32 cellular contexts compared by ENCODE assay signal in genomic region chr18:13494879-13495465, GRCh38.
DNase-seq lines count a peak whose midpoint lies in the region; ATAC-seq and TF ChIP-seq lines count a peak whose summit lies in the region.
"Had no signal": no experiment of that assay in that cellular context is flagged by ENCODE, and none has a peak within 500 bp of the region (broad histone marks: within the 10 kb centered on the region; RNA-seq: fewer than 3 reads in every experiment).

No MANE protein-coding gene starts in this region.

- no peak for DNase-seq in SK-N-SH
- no peak for DNase-seq in mesothelial cell of epicardium (ENCODE audit: low spot score in 2 of 2, unreplicated experiment in 2 of 2)
- DNase-seq in aorta: no peak
- DNase-seq in NCI-H1694 (lab: John Stamatoyannopoulos, UW): no peak
- DNase-seq in dedifferentiated amniotic fluid mesenchymal stem cell (ENCODE audit: extremely low spot score): no peak
- DNase-seq: activated CD4-positive, alpha-beta memory T cell treated with anti-CD3 and anti-CD28 coated beads, Interleukin-2, amount 10 ng/mL, durations not matched to agents 7 days and 5 days; activated CD4-positive, alpha-beta T cell treated with anti-CD3 and anti-CD28 coated beads for 1 hour; activated CD8-positive, alpha-beta memory T cell treated with anti-CD3 and anti-CD28 coated beads, Interleukin-2, amount 50 U/mL, for 48 hours; activated naive CD4-positive, alpha-beta T cell treated with anti-CD3 and anti-CD28 coated beads, Interleukin-2, amount 10 ng/mL, durations not matched to agents 7 days and 5 days; adrenal gland; Calu3; DND-41; effector memory CD4-positive, alpha-beta T cell; erythroblast; MM.1S; NCI-H2081; NCI-H2227 treated with DMSO at 0.1 percent for 48 hours; NCI-H69; Right ventricle myocardium superior had no signal

- peak overlapping the region; percentile 34 for H3K27ac Mint-ChIP-seq in dendritic cell treated with granulocyte-macrophage colony-stimulating factor and Interleukin-4, amounts not matched to agents 40 ng/mL and 50 ng/mL, for 4 days
- H3K27ac Mint-ChIP-seq in mesothelial cell of epicardium: peak overlapping the region; percentile 59
- H3K27ac Mint-ChIP-seq: activated CD4-positive, alpha-beta memory T cell treated with anti-CD3 and anti-CD28 coated beads, Interleukin-2, amount 10 ng/mL, durations not matched to agents 7 days and 5 days; activated naive CD4-positive, alpha-beta T cell treated with anti-CD3 and anti-CD28 coated beads, Interleukin-2, amount 10 ng/mL, durations not matched to agents 7 days and 5 days; activated T-helper 17 cell treated with anti-CD3 and anti-CD28 coated beads, Interleukin-2, amount 50 U/mL, for 72 hours; natural killer cell treated with Interleukin-12 subunit alpha and Interleukin-12 subunit beta and Interleukin-15 and Interleukin-18, amount 100 ng/mL, for 72 hours; stimulated activated memory B cell treated with anti-CD40 and anti-IgM and Interleukin-4, amounts not matched to agents 10 μg/mL and 1 μg/mL and 100 μg/mL, for 72 hours had no signal

- H3K9ac ChIP-seq in SK-N-SH: no peak overlapping the region
- H3K9ac ChIP-seq: KMS-11 had no signal

- peak overlapping the region; percentile 43; the same call in 1 of the 2 replicates for H2AFZ ChIP-seq in SK-N-SH (ENCODE audit: low read depth)

- no peak overlapping the region for H3K4me3 ChIP-seq in SK-N-SH (ENCODE audit: low read depth in 2 of 2, low read length in 1 of 2)
- no peak overlapping the region for H3K4me3 ChIP-seq in aorta (ENCODE audit: low read length in 2 of 2)
- H3K4me3 ChIP-seq: adrenal gland, breast epithelium, upper lobe of left lung had no signal

- peaks cover 0 to 20% of the 10 kb centered on the region in 2 experiments; a peak in 1 of 4 replicates for H3K4me1 ChIP-seq in SK-N-SH (ENCODE audit: control insufficient read depth in 1 of 2, insufficient read depth in 2 of 2, low read depth in 1 of 2, low read length in 1 of 2)
- no peaks in the 10 kb centered on the region for H3K4me1 ChIP-seq in aorta (ENCODE audit: control insufficient read depth in 1 of 2, insufficient read depth in 2 of 2, low read length in 2 of 2)
- H3K4me1 ChIP-seq: breast epithelium had no signal

- no peaks in the 10 kb centered on the region for H3K79me2 ChIP-seq in SK-N-SH (ENCODE audit: insufficient read depth)

- TF ChIP-seq RAD21 in SK-N-SH (IDR thresholded peaks at IDR 0.05; ENCODE audit: low read length): no peak

- POLR2A ChIA-PET in SK-N-SH (lab: Yijun Ruan, JAX): no interaction called here

- H3K27ac ChIP-seq in SK-N-SH (ENCODE audit: low read depth in 2 of 2, low read length in 1 of 2) (no peak overlapping the region), aorta (ENCODE audit: low read depth in 1 of 2, low read length in 2 of 2) (peak overlapping the region in 1 of 2 donors; percentile 88)
- H3K27ac ChIP-seq: 22Rv1, adrenal gland, breast epithelium, C4-2B, HL-60, KMS-11, upper lobe of left lung had no signal

- no peaks in the 10 kb centered on the region for H3K9me3 ChIP-seq in SK-N-SH
- no peaks in the 10 kb centered on the region for H3K9me3 ChIP-seq in aorta (ENCODE audit: control insufficient read depth, low read length)
- H3K9me3 ChIP-seq: adrenal gland had no signal

- no peaks in the 10 kb centered on the region for H3K27me3 Mint-ChIP-seq in dendritic cell treated with granulocyte-macrophage colony-stimulating factor and Interleukin-4, amounts not matched to agents 40 ng/mL and 50 ng/mL, for 4 days
- peaks cover 3% of the 10 kb centered on the region for H3K27me3 Mint-ChIP-seq in mesothelial cell of epicardium (ENCODE audit: low read depth)
- H3K27me3 Mint-ChIP-seq: activated CD4-positive, alpha-beta memory T cell treated with anti-CD3 and anti-CD28 coated beads, Interleukin-2, amount 10 ng/mL, durations not matched to agents 7 days and 5 days; activated naive CD4-positive, alpha-beta T cell treated with anti-CD3 and anti-CD28 coated beads, Interleukin-2, amount 10 ng/mL, durations not matched to agents 7 days and 5 days; activated T-helper 17 cell treated with anti-CD3 and anti-CD28 coated beads, Interleukin-2, amount 50 U/mL, for 72 hours; natural killer cell treated with Interleukin-12 subunit alpha and Interleukin-12 subunit beta and Interleukin-15 and Interleukin-18, amount 100 ng/mL, for 72 hours; stimulated activated memory B cell treated with anti-CD40 and anti-IgM and Interleukin-4, amounts not matched to agents 10 μg/mL and 1 μg/mL and 100 μg/mL, for 72 hours had no signal

- CTCF ChIA-PET in SK-N-SH (lab: Yijun Ruan, JAX): no interaction called here

- no peaks in the 10 kb centered on the region for H4K20me1 ChIP-seq in SK-N-SH (ENCODE audit: insufficient read depth)

- peaks cover 76% of the 10 kb centered on the region for H3K36me3 Mint-ChIP-seq in dendritic cell treated with granulocyte-macrophage colony-stimulating factor and Interleukin-4, amounts not matched to agents 40 ng/mL and 50 ng/mL, for 4 days (ENCODE audit: low read depth)
- peaks cover 13% of the 10 kb centered on the region for H3K36me3 Mint-ChIP-seq in mesothelial cell of epicardium

- H3K4me2 ChIP-seq in SK-N-SH: no peak overlapping the region
- H3K4me2 ChIP-seq: KMS-11 had no signal

- ATAC-seq in SK-N-SH treated with all-trans-retinoic acid at 6 μM for 48 hours (no peak), aorta (ENCODE audit: low FRiP score) (peak; percentile 48), HG03045 (IDR thresholded peaks at IDR 0.05; ENCODE audit: unreplicated experiment) (no peak)
- ATAC-seq: activated T-helper 17 cell treated with anti-CD3 and anti-CD28 coated beads, Interleukin-2, amount 50 U/mL, for 72 hours; natural killer cell treated with Interleukin-12 subunit alpha and Interleukin-12 subunit beta and Interleukin-15 and Interleukin-18, amount 100 ng/mL, for 72 hours; Panc1; stimulated activated memory B cell treated with anti-CD40 and anti-IgM and Interleukin-4, amounts not matched to agents 10 μg/mL and 1 μg/mL and 100 μg/mL, for 72 hours had no signal

- H3F3A ChIP-seq in SK-N-SH (replicated peaks; ENCODE audit: insufficient read depth): no peaks in the 10 kb centered on the region

- H3K9me3 Mint-ChIP-seq in dendritic cell treated with granulocyte-macrophage colony-stimulating factor and Interleukin-4, amounts not matched to agents 40 ng/mL and 50 ng/mL, for 4 days: peaks cover 20% of the 10 kb centered on the region
- peaks cover 12% of the 10 kb centered on the region for H3K9me3 Mint-ChIP-seq in mesothelial cell of epicardium
- H3K9me3 Mint-ChIP-seq: activated T-helper 17 cell treated with anti-CD3 and anti-CD28 coated beads, Interleukin-2, amount 50 U/mL, for 72 hours had no signal

- intact Hi-C loops in dendritic cell treated with granulocyte-macrophage colony-stimulating factor and Interleukin-4, amounts not matched to agents 40 ng/mL and 50 ng/mL, for 4 days (cut with micrococcal nuclease): no loop called here
- intact Hi-C loops in aorta (cut with DNase I): loop anchor here in 1 of 2 donors (5.0 kb wide), 1 partner anchor 43 kb away; no protein-coding TSS in a partner anchor

- no peaks in the 10 kb centered on the region for H3K9me2 ChIP-seq in SK-N-SH

- TF ChIP-seq CTCF in SK-N-SH (IDR thresholded peaks at IDR 0.05) (no peak), mesothelial cell of epicardium (IDR thresholded peaks at IDR 0.05; ENCODE audit: unreplicated experiment) (no peak)

- H3K4me3 Mint-ChIP-seq in dendritic cell treated with granulocyte-macrophage colony-stimulating factor and Interleukin-4, amounts not matched to agents 40 ng/mL and 50 ng/mL, for 4 days: no peak overlapping the region
- no peak overlapping the region for H3K4me3 Mint-ChIP-seq in mesothelial cell of epicardium
- H3K4me3 Mint-ChIP-seq: activated CD4-positive, alpha-beta memory T cell treated with anti-CD3 and anti-CD28 coated beads, Interleukin-2, amount 10 ng/mL, durations not matched to agents 7 days and 5 days; activated naive CD4-positive, alpha-beta T cell treated with anti-CD3 and anti-CD28 coated beads, Interleukin-2, amount 10 ng/mL, durations not matched to agents 7 days and 5 days; activated T-helper 17 cell treated with anti-CD3 and anti-CD28 coated beads, Interleukin-2, amount 50 U/mL, for 72 hours; natural killer cell treated with Interleukin-12 subunit alpha and Interleukin-12 subunit beta and Interleukin-15 and Interleukin-18, amount 100 ng/mL, for 72 hours; stimulated activated memory B cell treated with anti-CD40 and anti-IgM and Interleukin-4, amounts not matched to agents 10 μg/mL and 1 μg/mL and 100 μg/mL, for 72 hours had no signal

- no peaks in the 10 kb centered on the region for H3K27me3 ChIP-seq in SK-N-SH (ENCODE audit: insufficient read depth)
- H3K27me3 ChIP-seq in aorta (ENCODE audit: control insufficient read depth in 1 of 2, insufficient read depth in 2 of 2, low read length in 1 of 2): no peaks in the 10 kb centered on the region
- H3K27me3 ChIP-seq: adrenal gland, breast epithelium, upper lobe of left lung had no signal

- TF ChIP-seq EP300 in SK-N-SH (IDR thresholded peaks at IDR 0.05; ENCODE audit: borderline replicate concordance in 1 of 2, low read depth in 1 of 2, low read length in 1 of 2): no peak

- H3K4me1 Mint-ChIP-seq in dendritic cell treated with granulocyte-macrophage colony-stimulating factor and Interleukin-4, amounts not matched to agents 40 ng/mL and 50 ng/mL, for 4 days (ENCODE audit: low read depth): peaks cover 37% of the 10 kb centered on the region
- H3K4me1 Mint-ChIP-seq in mesothelial cell of epicardium: peaks cover 10% of the 10 kb centered on the region
- H3K4me1 Mint-ChIP-seq: stimulated activated memory B cell treated with anti-CD40 and anti-IgM and Interleukin-4, amounts not matched to agents 10 μg/mL and 1 μg/mL and 100 μg/mL, for 72 hours had no signal

- H3K36me3 ChIP-seq in SK-N-SH (replicated peaks in 1 of 2; ENCODE audit: control insufficient read depth in 1 of 2, insufficient read depth in 2 of 2, low read length in 1 of 2): no peaks in the 10 kb centered on the region
- H3K36me3 ChIP-seq in aorta (ENCODE audit: control insufficient read depth in 1 of 2, insufficient read depth in 2 of 2, low read length in 1 of 2): no peaks in the 10 kb centered on the region
- H3K36me3 ChIP-seq: adrenal gland, breast epithelium, upper lobe of left lung had no signal

- WGBS in SK-N-SH (ENCODE audit: low lambda C conversion rate): 78% methylated on average over 14 of the region's 14 CpGs
- WGBS in aorta, 2 donors: 13 to 33% methylated on average over 14 of the region's 14 CpGs

TF ChIP-seq in SK-N-SH, 30 proteins besides CTCF, POLR2A, EP300 and RAD21 (continues in another document):
- TF ChIP-seq ELF1 (IDR thresholded peaks at IDR 0.05) (no peak), RFX5 (IDR thresholded peaks at IDR 0.05; ENCODE audit: low read length) (no peak)

TF ChIP-seq in SK-N-SH treated with all-trans-retinoic acid at 6 μM for 48 hours, 23 proteins besides CTCF, POLR2A, EP300 and RAD21 (continues in another document):
- TF ChIP-seq OSR1 (CRISPR knock-in tag; IDR thresholded peaks at IDR 0.05): no peak
- TF ChIP-seq TOX (CRISPR knock-in tag; IDR thresholded peaks at IDR 0.05; ENCODE audit: borderline replicate concordance): no peak
